Comparison of ENCODE assay signal across 11 cellular contexts in genomic region chr2:159555651-159556392, GRCh38.
"Had no signal": no experiment of that assay in that cellular context is flagged by ENCODE, and none has a peak within 500 bp of the region (broad histone marks: within the 10 kb centered on the region; RNA-seq: fewer than 3 reads in every experiment).

No MANE protein-coding gene starts in this region.

- DNase-seq: activated CD4-positive, alpha-beta T cell treated with anti-CD3 and anti-CD28 coated beads, Interleukin-2, amount 50 U/mL, for 4 hours; activated gamma-delta T cell; activated naive CD8-positive, alpha-beta T cell treated with anti-CD3 and anti-CD28 coated beads for 36 hours; activated T-cell treated with anti-CD3 and anti-CD28 coated beads, Interleukin-2, amount 50 U/mL, for 4 hours; foreskin melanocyte; heart left ventricle; posterior cingulate gyrus had no signal

- H3K36me3 ChIP-seq: ascending aorta, esophagus muscularis mucosa had no signal

- H3K27ac ChIP-seq: ascending aorta, esophagus muscularis mucosa, heart left ventricle, skin epidermis, tibial nerve had no signal

- H3K27me3 ChIP-seq: ascending aorta, esophagus muscularis mucosa, heart left ventricle, tibial nerve had no signal

- H3K4me3 ChIP-seq: ascending aorta, esophagus muscularis mucosa, heart left ventricle, skin epidermis, tibial nerve had no signal

- H3K4me1 ChIP-seq: ascending aorta had no signal

- H3K9me3 ChIP-seq: ascending aorta, esophagus muscularis mucosa, heart left ventricle, tibial nerve had no signal
